ENCODE assay signal across 8 cellular contexts in genomic region chr4:87092389-87093141, GRCh38.
A peak's percentile ranks its signal among the peaks of the same experiment; 100 is the strongest.
DNase-seq lines count a peak whose midpoint lies in the region; ATAC-seq and TF ChIP-seq lines count a peak whose summit lies in the region.

No MANE protein-coding gene starts in this region.

- no peak overlapping the region for H3K4me3 ChIP-seq in CD8-positive, alpha-beta T cell (ENCODE audit: low read depth, low read length)
- no peak overlapping the region for H3K4me3 ChIP-seq in upper lobe of right lung

- no peaks in the 10 kb centered on the region for H3K27me3 Mint-ChIP-seq in CD8-positive, alpha-beta T cell (ENCODE audit: low read depth)

- no peak overlapping the region for H3K4me3 Mint-ChIP-seq in CD8-positive, alpha-beta T cell

- H3K27ac ChIP-seq in CD8-positive, alpha-beta T cell (ENCODE audit: low read depth, low read length) = no peak overlapping the region
- peak overlapping the region; percentile 11 for H3K27ac ChIP-seq in upper lobe of right lung

- peak overlapping the region; percentile 32 for H3K27ac Mint-ChIP-seq in CD8-positive, alpha-beta T cell

- peaks cover 16% of the 10 kb centered on the region for H3K4me1 Mint-ChIP-seq in CD8-positive, alpha-beta T cell (ENCODE audit: low read depth)

- intact Hi-C loops in CD8-positive, alpha-beta T cell (cut with DNase I, micrococcal nuclease) = loop anchor here (1.0 to 5.0 kb wide), 4 partner anchors 85 to 170 kb away; no protein-coding TSS in a partner anchor
- intact Hi-C loops in upper lobe of right lung (cut with DNase I) = loop anchor here (5.0 kb wide), 1 partner anchor 165 kb away; no protein-coding TSS in a partner anchor

- ATAC-seq in CD8-positive, alpha-beta T cell = no peak
- ATAC-seq in GM21723 (IDR thresholded peaks at IDR 0.05; ENCODE audit: unreplicated experiment) (peak; percentile 53), upper lobe of right lung (peak; percentile 94)

- H3K9me3 Mint-ChIP-seq in CD8-positive, alpha-beta T cell = no peaks in the 10 kb centered on the region

- DNase-seq in CD8-positive, alpha-beta T cell = no peak
- peak; percentile 11 for DNase-seq in NCI-H2107 (lab: John Stamatoyannopoulos, UW)
- peak; percentile 85 for DNase-seq in astrocyte of the hippocampus (ENCODE audit: low read depth, low spot score)
- peak; percentile 99 for DNase-seq in kidney glomerular epithelial cell (lab: John Stamatoyannopoulos, UW)
- peak; percentile 89 for DNase-seq in upper lobe of right lung
- DNase-seq in foreskin melanocyte = no peak
- DNase-seq in activated gamma-delta T cell treated with Interleukin-2 at 50 U/mL for 16 hours = no peak

- H3K4me1 ChIP-seq in CD8-positive, alpha-beta T cell (ENCODE audit: insufficient read depth, low read length) = no peaks in the 10 kb centered on the region
- H3K4me1 ChIP-seq in upper lobe of right lung = peaks cover 21% of the 10 kb centered on the region

- H3K36me3 Mint-ChIP-seq in CD8-positive, alpha-beta T cell = peaks cover 44% of the 10 kb centered on the region

- H3K27me3 ChIP-seq in CD8-positive, alpha-beta T cell (ENCODE audit: insufficient read depth, low read length) = no peaks in the 10 kb centered on the region
- no peaks in the 10 kb centered on the region for H3K27me3 ChIP-seq in upper lobe of right lung

- H3K36me3 ChIP-seq in CD8-positive, alpha-beta T cell (ENCODE audit: insufficient read depth, low read length) = no peaks in the 10 kb centered on the region
- peaks cover 39% of the 10 kb centered on the region for H3K36me3 ChIP-seq in upper lobe of right lung

- POLR2A ChIA-PET in CD8-positive, alpha-beta T cell (lab: Charles Lee) = interaction anchor here (0.6 to 3.0 kb wide), 4 partner anchors 85 to 171 kb away, joined by 3 to 13 read pairs (median 4); no protein-coding TSS in a partner anchor

- no peak for TF ChIP-seq CTCF in CD8-positive, alpha-beta T cell (IDR thresholded peaks at IDR 0.05)
- no peak for TF ChIP-seq CTCF in upper lobe of right lung (IDR thresholded peaks at IDR 0.05)

- H3K9me3 ChIP-seq in CD8-positive, alpha-beta T cell (ENCODE audit: low read length) = no peaks in the 10 kb centered on the region
- no peaks in the 10 kb centered on the region for H3K9me3 ChIP-seq in upper lobe of right lung

- CTCF ChIA-PET in CD8-positive, alpha-beta T cell (lab: Charles Lee) = interaction anchor here (0.8 to 6.6 kb wide), 25 partner anchors 10 to 183 kb away, joined by 3 to 229 read pairs (median 4); partner anchors contain the start of gene AFF1

Comparison
In these comparisons a context has a peak if more than half of its experiments do, and no peak if none do; other contexts are left out.
1. DNase-seq: peak in NCI-H2107 (single experiment), astrocyte of the hippocampus (single experiment), kidney glomerular epithelial cell (single experiment) and upper lobe of right lung (single experiment); none in CD8-positive, alpha-beta T cell (0 of 7), foreskin melanocyte (single experiment) and activated gamma-delta T cell treated with Interleukin-2 at 50 U/mL for 16 hours (single experiment).